ENCODE assay signal across 15 cellular contexts in genomic region chr14:33369972-33370371, GRCh38.
DNase-seq lines count a peak whose midpoint lies in the region; ATAC-seq and TF ChIP-seq lines count a peak whose summit lies in the region.
"Had no signal": no experiment of that assay in that cellular context is flagged by ENCODE, and none has a peak within 500 bp of the region (broad histone marks: within the 10 kb centered on the region; RNA-seq: fewer than 3 reads in every experiment).

No MANE protein-coding gene starts in this region.

- ATAC-seq in GM21367 (IDR thresholded peaks at IDR 0.05; ENCODE audit: unreplicated experiment) (peak; percentile 96), HG02973 (IDR thresholded peaks at IDR 0.05; ENCODE audit: unreplicated experiment) (peak; percentile 96), HG03575 (IDR thresholded peaks at IDR 0.05; ENCODE audit: extremely low read depth, insufficient number of reproducible peaks, low FRiP score, unreplicated experiment) (peak; percentile 98), left lobe of liver (no peak), GM19351 (IDR thresholded peaks at IDR 0.05; ENCODE audit: unreplicated experiment) (no peak)

- no peaks in the 10 kb centered on the region for H3K27me3 Mint-ChIP-seq in T-helper 2 cell treated with Interferon-gamma antibody and Interleukin-4, amounts not matched to agents 5 μg/mL and 100 μg/mL, for 36 hours (ENCODE audit: low read depth)

- H3K4me3 Mint-ChIP-seq in T-helper 2 cell treated with Interferon-gamma antibody and Interleukin-4, amounts not matched to agents 5 μg/mL and 100 μg/mL, for 36 hours, result no peak overlapping the region
- H3K4me3 Mint-ChIP-seq: activated naive CD4-positive, alpha-beta T cell treated with anti-CD3 and anti-CD28 coated beads for 36 hours had no signal

- peak; percentile 9 for DNase-seq in GM13976 (ENCODE audit: low spot score)
- no peak for DNase-seq in T-helper 2 cell treated with Interferon-gamma antibody and Interleukin-4, amounts not matched to agents 5 μg/mL and 100 μg/mL, for 36 hours (ENCODE audit: low spot score)
- no peak for DNase-seq in left lobe of liver (ENCODE audit: low spot score)
- no peak for DNase-seq in inferior parietal cortex (ENCODE audit: extremely low spot score)
- DNase-seq: ACHN; activated CD4-positive, alpha-beta T cell treated with anti-CD3 and anti-CD28 coated beads, Interleukin-2, amount 50 U/mL, for 4 hours; activated naive CD4-positive, alpha-beta T cell treated with anti-CD3 and anti-CD28 coated beads for 36 hours; midbrain; NCI-H1417 treated with DMSO at 0.1 percent for 48 hours; NCI-H82; testis had no signal

- no peaks in the 10 kb centered on the region for H3K4me1 Mint-ChIP-seq in T-helper 2 cell treated with Interferon-gamma antibody and Interleukin-4, amounts not matched to agents 5 μg/mL and 100 μg/mL, for 36 hours (ENCODE audit: low read depth)

- no peaks in the 10 kb centered on the region for H3K9me3 Mint-ChIP-seq in T-helper 2 cell treated with Interferon-gamma antibody and Interleukin-4, amounts not matched to agents 5 μg/mL and 100 μg/mL, for 36 hours
- H3K9me3 Mint-ChIP-seq: activated naive CD4-positive, alpha-beta T cell treated with anti-CD3 and anti-CD28 coated beads for 36 hours had no signal

- H3K36me3 Mint-ChIP-seq in T-helper 2 cell treated with Interferon-gamma antibody and Interleukin-4, amounts not matched to agents 5 μg/mL and 100 μg/mL, for 36 hours (ENCODE audit: low read depth), result no peaks in the 10 kb centered on the region

- TF ChIP-seq CTCF in GM13976 (IDR thresholded peaks at IDR 0.05; ENCODE audit: borderline replicate concordance, control extremely low read depth, extremely low read depth, insufficient read depth, missing control alignments), result no peak

- in situ Hi-C loops in GM13976 (cut with MboI; ENCODE audit: low sequenced_read_pairs, unreplicated experiment), result no loop called here

- no peak overlapping the region for H3K27ac Mint-ChIP-seq in T-helper 2 cell treated with Interferon-gamma antibody and Interleukin-4, amounts not matched to agents 5 μg/mL and 100 μg/mL, for 36 hours
- H3K27ac Mint-ChIP-seq: activated naive CD4-positive, alpha-beta T cell treated with anti-CD3 and anti-CD28 coated beads for 36 hours had no signal

Comparison
In these comparisons a context has a peak if more than half of its experiments do, and no peak if none do; other contexts are left out.
1. ATAC-seq: peak in GM21367 (single experiment), HG02973 (single experiment) and HG03575 (single experiment); none in left lobe of liver (single experiment) and GM19351 (single experiment).